Comparison of ENCODE assay signal across 8 cellular contexts in the genomic region with DNA sequence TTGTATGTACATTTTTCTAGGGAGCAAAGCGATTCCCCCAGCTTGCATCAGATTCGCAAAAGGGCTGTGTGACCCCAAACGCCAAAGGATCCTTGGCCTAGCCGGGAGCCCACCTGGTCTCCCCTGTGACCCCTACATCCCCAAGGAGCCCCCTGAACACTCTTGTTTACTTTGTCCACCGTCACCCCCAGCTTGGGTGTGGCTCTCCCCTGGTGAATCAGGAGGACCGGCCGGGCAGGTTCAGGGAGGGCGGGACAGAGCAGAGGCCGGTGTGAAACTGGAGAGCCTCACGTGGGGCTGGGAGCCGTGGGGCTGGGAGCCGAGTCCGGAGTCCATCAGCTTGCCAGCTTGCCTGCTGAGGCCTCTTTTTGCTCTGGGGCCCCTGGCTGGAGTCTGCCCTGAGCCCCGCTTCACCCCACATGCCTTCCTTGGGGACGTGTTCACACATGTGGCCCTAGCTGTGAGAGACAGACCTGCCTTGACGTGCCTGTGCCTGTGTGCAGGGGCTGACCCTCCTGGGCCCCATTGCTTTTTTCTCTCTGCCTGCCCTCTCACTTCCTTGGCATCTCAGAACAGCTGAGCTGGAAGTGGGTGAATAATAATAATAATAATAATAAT. TPM values are rescaled to one million over a fixed set of nuclear protein-coding genes. Genes with fewer than 3 reads are reported as not detected.
A peak's percentile ranks its signal among the peaks of the same experiment; 100 is the strongest.
DNase-seq lines count a peak whose midpoint lies in the region; ATAC-seq and TF ChIP-seq lines count a peak whose summit lies in the region.

No MANE protein-coding gene starts in this region.

- 5% methylated on average over 16 of the region's 16 CpGs for WGBS in liver
- WGBS in thymus = 59% methylated on average over 16 of the region's 16 CpGs

- peak overlapping the region; percentile 40 to 86 for H3K9ac ChIP-seq in liver (ENCODE audit: low read depth in 1 of 2, low read length in 2 of 2)

- no peak for ATAC-seq in HG02763 (IDR thresholded peaks at IDR 0.05; ENCODE audit: unreplicated experiment)

- H4K20me1 ChIP-seq in PC-9 (ENCODE audit: insufficient read depth) = peaks cover 19% of the 10 kb centered on the region

- peaks cover 8% of the 10 kb centered on the region for H3K36me3 Mint-ChIP-seq in activated naive CD4-positive, alpha-beta T cell treated with anti-CD3 and anti-CD28 coated beads, Interleukin-2, amount 50 U/mL, for 24 hours

- H3K9me3 ChIP-seq in PC-9 (ENCODE audit: insufficient read depth, low read depth) = no peaks in the 10 kb centered on the region
- no peaks in the 10 kb centered on the region for H3K9me3 ChIP-seq in liver (ENCODE audit: control insufficient read depth in 4 of 4, low read length in 3 of 4)
- H3K9me3 ChIP-seq in thymus (ENCODE audit: control insufficient read depth) = no peaks in the 10 kb centered on the region

- peaks cover 70% of the 10 kb centered on the region for H3K4me1 Mint-ChIP-seq in activated naive CD4-positive, alpha-beta T cell treated with anti-CD3 and anti-CD28 coated beads, Interleukin-2, amount 50 U/mL, for 24 hours

- H3K79me2 ChIP-seq in PC-9 (ENCODE audit: low read depth) = peaks cover 65% of the 10 kb centered on the region

- no peak overlapping the region for H2AFZ ChIP-seq in PC-9

- TF ChIP-seq RAD21 in liver (IDR thresholded peaks at IDR 0.05) = peak; percentile 16 to 43

- H3K36me3 ChIP-seq in PC-9 (ENCODE audit: low read depth) = peaks cover 15% of the 10 kb centered on the region; the same call in 1 of the 2 replicates
- H3K36me3 ChIP-seq in liver (ENCODE audit: control insufficient read depth in 4 of 4, insufficient read depth in 3 of 4, low read depth in 1 of 4, low read length in 3 of 4) = peaks cover 0 to 3% (median 2%) of the 10 kb centered on the region in 4 donors
- peaks cover 4% of the 10 kb centered on the region for H3K36me3 ChIP-seq in thymus (ENCODE audit: control insufficient read depth, insufficient read depth)

- H3K9me3 Mint-ChIP-seq in activated naive CD4-positive, alpha-beta T cell treated with anti-CD3 and anti-CD28 coated beads, Interleukin-2, amount 50 U/mL, for 24 hours = no peaks in the 10 kb centered on the region

- no peaks in the 10 kb centered on the region for H3K9me2 ChIP-seq in PC-9 (ENCODE audit: insufficient read depth)

- peaks cover 30% of the 10 kb centered on the region for H3F3A ChIP-seq in PC-9 (ENCODE audit: insufficient read depth, low read depth)

- H3K27me3 Mint-ChIP-seq in activated naive CD4-positive, alpha-beta T cell treated with anti-CD3 and anti-CD28 coated beads, Interleukin-2, amount 50 U/mL, for 24 hours = no peaks in the 10 kb centered on the region

- TF ChIP-seq CTCF in PC-9 (conservative IDR thresholded peaks at IDR 0.05) = no peak
- no peak for TF ChIP-seq CTCF in coronary artery (IDR thresholded peaks at IDR 0.05)
- no peak for TF ChIP-seq CTCF in liver (IDR thresholded peaks at IDR 0.05; ENCODE audit: low read depth, low read length, missing input control)

- H3K27ac ChIP-seq in PC-9 (peak overlapping the region; percentile 99), coronary artery (peak overlapping the region; percentile 94 to 98), liver (ENCODE audit: low read depth in 1 of 2, low read length in 2 of 2) (peak overlapping the region; percentile 95 to 97), thymus (ENCODE audit: low read depth) (peak overlapping the region; percentile 68)

- intact Hi-C loops in PC-9 (cut with micrococcal nuclease; ENCODE audit: unreplicated experiment) = loop anchor here (1.0 to 5.0 kb wide), 4 partner anchors 17 to 508 kb away; a partner anchor contains a TSS

- DNase-seq in activated naive CD4-positive, alpha-beta T cell treated with anti-CD3 and anti-CD28 coated beads, Interleukin-2, amount 50 U/mL, for 16 hours = no peak
- DNase-seq in PC-9 (peak; percentile 83 to 87), coronary artery (ENCODE audit: low spot score) (peak; percentile 88), activated gamma-delta T cell treated with Interleukin-2 at 50 U/mL for 16 hours (no peak)

- no peak overlapping the region for H3K27ac Mint-ChIP-seq in activated naive CD4-positive, alpha-beta T cell treated with anti-CD3 and anti-CD28 coated beads, Interleukin-2, amount 50 U/mL, for 24 hours

- H3K4me1 ChIP-seq in PC-9 (replicated peaks; ENCODE audit: insufficient read depth) = peaks cover 33% of the 10 kb centered on the region
- peaks cover 9 to 56% (median 39%) of the 10 kb centered on the region in 4 donors for H3K4me1 ChIP-seq in liver (ENCODE audit: control insufficient read depth in 4 of 4, insufficient read depth in 4 of 4, low read length in 3 of 4)
- H3K4me1 ChIP-seq in thymus (ENCODE audit: control insufficient read depth, insufficient read depth, low read length) = peaks cover 42% of the 10 kb centered on the region

- H3K4me2 ChIP-seq in PC-9 = peak overlapping the region; percentile 98

- POLR2A ChIA-PET in PC-9 (lab: Charles Lee; ENCODE audit: unreplicated experiment) = interaction anchor here (0.5 to 0.9 kb wide), 7 partner anchors 9 to 766 kb away, joined by 3 to 10 read pairs (median 4); a partner anchor contains a TSS

- CTCF ChIA-PET in PC-9 (lab: Charles Lee) = no interaction called here

- H3K4me3 ChIP-seq in PC-9 (peak overlapping the region; percentile 75), coronary artery (peak overlapping the region; percentile 94), liver (ENCODE audit: low read depth in 1 of 3, low read length in 3 of 3) (peak overlapping the region; percentile 61 to 91 (median 78)), thymus (ENCODE audit: low read length) (peak overlapping the region; percentile 91)

- no TSS peak for BruUV-seq in PC-9 (replicated peaks; lab: Mats Ljungman, UMichigan)

- peak overlapping the region; percentile 94 for H3K4me3 Mint-ChIP-seq in activated naive CD4-positive, alpha-beta T cell treated with anti-CD3 and anti-CD28 coated beads, Interleukin-2, amount 50 U/mL, for 24 hours

- H3K27me3 ChIP-seq in PC-9 (ENCODE audit: insufficient read depth, low read depth) (no peaks in the 10 kb centered on the region), liver (ENCODE audit: control insufficient read depth in 4 of 4, insufficient read depth in 4 of 4, low read length in 3 of 4) (no peaks in the 10 kb centered on the region), thymus (ENCODE audit: control insufficient read depth, insufficient read depth) (no peaks in the 10 kb centered on the region)

TF ChIP-seq in liver, 16 proteins besides CTCF, POLR2A, EP300 and RAD21 (continues in another document):
- peak; percentile 89 to 94 for TF ChIP-seq HNF4A (conservative IDR thresholded peaks at IDR 0.05)
- TF ChIP-seq EGR1 (IDR thresholded peaks at IDR 0.05; ENCODE audit: low read depth in 2 of 2) = no peak
- TF ChIP-seq, protein P1, sequence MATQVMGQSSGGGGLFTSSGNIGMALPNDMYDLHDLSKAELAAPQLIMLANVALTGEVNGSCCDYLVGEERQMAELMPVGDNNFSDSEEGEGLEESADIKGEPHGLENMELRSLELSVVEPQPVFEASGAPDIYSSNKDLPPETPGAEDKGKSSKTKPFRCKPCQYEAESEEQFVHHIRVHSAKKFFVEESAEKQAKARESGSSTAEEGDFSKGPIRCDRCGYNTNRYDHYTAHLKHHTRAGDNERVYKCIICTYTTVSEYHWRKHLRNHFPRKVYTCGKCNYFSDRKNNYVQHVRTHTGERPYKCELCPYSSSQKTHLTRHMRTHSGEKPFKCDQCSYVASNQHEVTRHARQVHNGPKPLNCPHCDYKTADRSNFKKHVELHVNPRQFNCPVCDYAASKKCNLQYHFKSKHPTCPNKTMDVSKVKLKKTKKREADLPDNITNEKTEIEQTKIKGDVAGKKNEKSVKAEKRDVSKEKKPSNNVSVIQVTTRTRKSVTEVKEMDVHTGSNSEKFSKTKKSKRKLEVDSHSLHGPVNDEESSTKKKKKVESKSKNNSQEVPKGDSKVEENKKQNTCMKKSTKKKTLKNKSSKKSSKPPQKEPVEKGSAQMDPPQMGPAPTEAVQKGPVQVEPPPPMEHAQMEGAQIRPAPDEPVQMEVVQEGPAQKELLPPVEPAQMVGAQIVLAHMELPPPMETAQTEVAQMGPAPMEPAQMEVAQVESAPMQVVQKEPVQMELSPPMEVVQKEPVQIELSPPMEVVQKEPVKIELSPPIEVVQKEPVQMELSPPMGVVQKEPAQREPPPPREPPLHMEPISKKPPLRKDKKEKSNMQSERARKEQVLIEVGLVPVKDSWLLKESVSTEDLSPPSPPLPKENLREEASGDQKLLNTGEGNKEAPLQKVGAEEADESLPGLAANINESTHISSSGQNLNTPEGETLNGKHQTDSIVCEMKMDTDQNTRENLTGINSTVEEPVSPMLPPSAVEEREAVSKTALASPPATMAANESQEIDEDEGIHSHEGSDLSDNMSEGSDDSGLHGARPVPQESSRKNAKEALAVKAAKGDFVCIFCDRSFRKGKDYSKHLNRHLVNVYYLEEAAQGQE (IDR thresholded peaks at IDR 0.05) = no peak
- TF ChIP-seq GABPA (IDR thresholded peaks at IDR 0.05 in 1 of 2, conservative IDR thresholded peaks at IDR 0.05 in 1 of 2) = peak in 1 of 2 donors; percentile 67
- TF ChIP-seq YY1 (IDR thresholded peaks at IDR 0.05) = peak; percentile 54
- TF ChIP-seq, protein P2, sequence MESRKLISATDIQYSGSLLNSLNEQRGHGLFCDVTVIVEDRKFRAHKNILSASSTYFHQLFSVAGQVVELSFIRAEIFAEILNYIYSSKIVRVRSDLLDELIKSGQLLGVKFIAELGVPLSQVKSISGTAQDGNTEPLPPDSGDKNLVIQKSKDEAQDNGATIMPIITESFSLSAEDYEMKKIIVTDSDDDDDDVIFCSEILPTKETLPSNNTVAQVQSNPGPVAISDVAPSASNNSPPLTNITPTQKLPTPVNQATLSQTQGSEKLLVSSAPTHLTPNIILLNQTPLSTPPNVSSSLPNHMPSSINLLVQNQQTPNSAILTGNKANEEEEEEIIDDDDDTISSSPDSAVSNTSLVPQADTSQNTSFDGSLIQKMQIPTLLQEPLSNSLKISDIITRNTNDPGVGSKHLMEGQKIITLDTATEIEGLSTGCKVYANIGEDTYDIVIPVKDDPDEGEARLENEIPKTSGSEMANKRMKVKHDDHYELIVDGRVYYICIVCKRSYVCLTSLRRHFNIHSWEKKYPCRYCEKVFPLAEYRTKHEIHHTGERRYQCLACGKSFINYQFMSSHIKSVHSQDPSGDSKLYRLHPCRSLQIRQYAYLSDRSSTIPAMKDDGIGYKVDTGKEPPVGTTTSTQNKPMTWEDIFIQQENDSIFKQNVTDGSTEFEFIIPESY (IDR thresholded peaks at IDR 0.05) = no peak

RNA-seq across cellular contexts. Expression of a gene that starts 2.0 kb away (rescaled TPM):
- total RNA-seq in PC-9 (2021) (17.6 and 22.1 TPM in 2 replicates), liver (10 to 100 TPM in 1 of 2 donors, 1 to 10 TPM in 1; 5.1 to 12.5 TPM)
- polyA plus RNA-seq in liver (10 to 100 TPM in 1 of 2 donors, 1 to 10 TPM in 1; 4.2 to 10.2 TPM), thymus (35.5 TPM)

RNA-seq across cellular contexts. Expression of a gene that starts 2.2 kb away (rescaled TPM):
- total RNA-seq in PC-9 (2021) (57.7 and 66.6 TPM in 2 replicates), liver (10 to 100 TPM; 15.2 to 24.7 TPM)
- polyA plus RNA-seq in liver (10 to 100 TPM in 1 of 2 donors, 1 to 10 TPM in 1; 6.4 to 30.6 TPM), thymus (40.1 TPM)

RNA-seq across cellular contexts. Expression of a gene that starts 28.4 kb away (rescaled TPM):
- total RNA-seq in PC-9 (2021) (57.7 and 86.6 TPM in 2 replicates), liver (1 to 10 TPM; 1.4 to 3.9 TPM)
- polyA plus RNA-seq in liver (1 to 10 TPM; 1.1 to 4.6 TPM), thymus (15.3 TPM)

RNA-seq across cellular contexts. Expression of a gene that starts 31.4 kb away (rescaled TPM):
- 35.9 and 39.3 TPM in 2 replicates for total RNA-seq in PC-9 (2021)
- total RNA-seq in liver = 1 to 10 TPM in 1 of 2 donors, under 1 TPM in 1; 0.93 to 1.8 TPM
- polyA plus RNA-seq in liver = 1 to 10 TPM; 4.2 to 7.7 TPM
- 7.4 TPM for polyA plus RNA-seq in thymus

RNA-seq across cellular contexts. Expression of a gene that starts 32.1 kb away (rescaled TPM):
- total RNA-seq in PC-9 (2021) = 119 and 147 TPM in 2 replicates
- 10 to 100 TPM; 11.8 to 27.1 TPM for total RNA-seq in liver
- polyA plus RNA-seq in liver = 10 to 100 TPM; 12.4 to 21.6 TPM
- 58.4 TPM for polyA plus RNA-seq in thymus

Comparison
In these comparisons a context has a peak if more than half of its experiments do, and no peak if none do; other contexts are left out.
1. DNase-seq: peak in PC-9 (2 of 2) and coronary artery (single experiment); none in activated naive CD4-positive, alpha-beta T cell treated with anti-CD3 and anti-CD28 coated beads, Interleukin-2, amount 50 U/mL, for 16 hours (single experiment) and activated gamma-delta T cell treated with Interleukin-2 at 50 U/mL for 16 hours (single experiment).
2. RNA of a gene that starts 28.4 kb away (total RNA-seq): 57.7 to 86.6 TPM in PC-9; 1.4 to 3.9 TPM in liver; every median in the first group is over 10 times any median in the second.
3. Peak in every context shown above with its lines, with median percentiles within 50 percentile points of each other: H3K27ac ChIP-seq and H3K4me3 ChIP-seq.